Comparison of ENCODE assay signal across 8 cellular contexts in genomic region chr1:181141431-181141910, GRCh38. TPM values are rescaled to one million over a fixed set of nuclear protein-coding genes. Genes with fewer than 3 reads are reported as not detected.
DNase-seq lines count a peak whose midpoint lies in the region; ATAC-seq and TF ChIP-seq lines count a peak whose summit lies in the region.

No MANE protein-coding gene starts in this region.

- H3K4me1 ChIP-seq in DND-41 (ENCODE audit: insufficient read depth, low read length) (peaks cover 25% of the 10 kb centered on the region), Peyer's patch (peaks cover 0 to 16% (median 4%) of the 10 kb centered on the region in 4 donors), upper lobe of right lung (peaks cover 27% of the 10 kb centered on the region)
- H3K4me1 ChIP-seq in naive thymus-derived CD4-positive, alpha-beta T cell (ENCODE audit: control insufficient read depth in 2 of 2, insufficient read depth in 2 of 2, low read length in 2 of 2): peaks cover 7 to 15% of the 10 kb centered on the region in 2 donors

- H3K27me3 ChIP-seq in DND-41 (ENCODE audit: insufficient read depth, low read length, poor library complexity): no peaks in the 10 kb centered on the region
- no peaks in the 10 kb centered on the region for H3K27me3 ChIP-seq in Peyer's patch
- no peaks in the 10 kb centered on the region for H3K27me3 ChIP-seq in naive thymus-derived CD4-positive, alpha-beta T cell (ENCODE audit: control insufficient read depth in 2 of 2, insufficient read depth in 2 of 2, low read length in 2 of 2)
- H3K27me3 ChIP-seq in upper lobe of right lung: no peaks in the 10 kb centered on the region

- TF ChIP-seq POLR2A in Peyer's patch (IDR thresholded peaks at IDR 0.05): no peak

- H3K4me2 ChIP-seq in DND-41 (ENCODE audit: insufficient read depth, low read length): no peak overlapping the region

- DNase-seq in DND-41 (peak; percentile 48), Peyer's patch (peak in 2 of 3 donors; percentile 41 to 51), amniotic epithelial cell (ENCODE audit: low read depth) (peak; percentile 50), upper lobe of right lung (no peak), mucosa of gallbladder (ENCODE audit: low spot score) (no peak), iPS-NIHi7 (ENCODE audit: extremely low spot score) (no peak)
- peak in 1 of 9 donors; percentile 71 for DNase-seq in naive thymus-derived CD4-positive, alpha-beta T cell

- H3K9me3 Mint-ChIP-seq in naive thymus-derived CD4-positive, alpha-beta T cell: peaks cover 0 to 6% (median 0%) of the 10 kb centered on the region in 11 donors

- peaks cover 0 to 17% (median 5%) of the 10 kb centered on the region in 5 donors for H3K36me3 Mint-ChIP-seq in naive thymus-derived CD4-positive, alpha-beta T cell

- H3K79me2 ChIP-seq in DND-41 (ENCODE audit: insufficient read depth, low read length): no peaks in the 10 kb centered on the region

- ATAC-seq in DND-41 (ENCODE audit: insufficient read depth, low read depth): peak; percentile 25; the same call in 1 of the 3 replicates
- peak; percentile 60 for ATAC-seq in naive thymus-derived CD4-positive, alpha-beta T cell
- ATAC-seq in upper lobe of right lung: peak; percentile 60
- no peak for ATAC-seq in GM18909 (IDR thresholded peaks at IDR 0.05; ENCODE audit: poor library complexity, unreplicated experiment)

- no peaks in the 10 kb centered on the region for H4K20me1 ChIP-seq in DND-41 (ENCODE audit: insufficient read depth, low read length)

- peaks cover 0 to 23% (median 0%) of the 10 kb centered on the region in 5 donors for H3K27me3 Mint-ChIP-seq in naive thymus-derived CD4-positive, alpha-beta T cell

- H3K36me3 ChIP-seq in DND-41 (ENCODE audit: insufficient read depth, low read length) (no peaks in the 10 kb centered on the region), Peyer's patch (no peaks in the 10 kb centered on the region), upper lobe of right lung (no peaks in the 10 kb centered on the region)
- no peaks in the 10 kb centered on the region for H3K36me3 ChIP-seq in naive thymus-derived CD4-positive, alpha-beta T cell (ENCODE audit: control insufficient read depth in 2 of 3, insufficient read depth in 3 of 3, low read length in 3 of 3)

- H3K9me3 ChIP-seq in DND-41 (ENCODE audit: insufficient read depth, low read length, severe bottlenecking) (no peaks in the 10 kb centered on the region), Peyer's patch (no peaks in the 10 kb centered on the region), upper lobe of right lung (no peaks in the 10 kb centered on the region)
- no peaks in the 10 kb centered on the region for H3K9me3 ChIP-seq in naive thymus-derived CD4-positive, alpha-beta T cell (ENCODE audit: control insufficient read depth in 2 of 3, low read length in 3 of 3)

- H3K4me1 Mint-ChIP-seq in naive thymus-derived CD4-positive, alpha-beta T cell: peaks cover 19 to 67% (median 37%) of the 10 kb centered on the region in 7 donors

- no peak overlapping the region for H2AFZ ChIP-seq in DND-41 (ENCODE audit: low read depth, low read length)

- peak overlapping the region in 1 of 10 donors; percentile 63 for H3K4me3 Mint-ChIP-seq in naive thymus-derived CD4-positive, alpha-beta T cell

- H3K27ac ChIP-seq in DND-41 (ENCODE audit: low read length) (no peak overlapping the region), Peyer's patch (no peak overlapping the region), upper lobe of right lung (no peak overlapping the region)
- no peak overlapping the region for H3K27ac ChIP-seq in naive thymus-derived CD4-positive, alpha-beta T cell (ENCODE audit: low read depth, low read length)

- H3K27ac Mint-ChIP-seq in naive thymus-derived CD4-positive, alpha-beta T cell: peak overlapping the region in 1 of 9 donors; percentile 76

- CTCF ChIA-PET in naive thymus-derived CD4-positive, alpha-beta T cell (lab: Charles Lee): interaction anchor here (0.9 to 7.9 kb wide), 28 partner anchors 8 to 628 kb away, joined by 3 to 98 read pairs (median 5); partner anchors contain the start of genes IER5 and MR1

- POLR2A ChIA-PET in naive thymus-derived CD4-positive, alpha-beta T cell (lab: Charles Lee): interaction anchor here (0.7 to 16.7 kb wide), 9 partner anchors 8 to 118 kb away, joined by 3 to 176 read pairs (median 4); partner anchors contain the start of gene IER5

- intact Hi-C loops in naive thymus-derived CD4-positive, alpha-beta T cell (cut with micrococcal nuclease): loop anchor here in 1 of 2 donors (10.0 kb wide), 1 partner anchor 507 kb away; the partner anchor contains the start of gene XPR1
- intact Hi-C loops in upper lobe of right lung (cut with DNase I): loop anchor here (5.0 kb wide), 1 partner anchor 49 kb away; no protein-coding TSS in a partner anchor

- no peak overlapping the region for H3K4me3 ChIP-seq in DND-41 (ENCODE audit: low read depth in 1 of 2, low read length in 2 of 2)
- H3K4me3 ChIP-seq in Peyer's patch: no peak overlapping the region
- H3K4me3 ChIP-seq in naive thymus-derived CD4-positive, alpha-beta T cell (ENCODE audit: low read length): no peak overlapping the region
- no peak overlapping the region for H3K4me3 ChIP-seq in upper lobe of right lung

- TF ChIP-seq CTCF in DND-41 (IDR thresholded peaks at IDR 0.05; ENCODE audit: borderline replicate concordance, extremely low read depth, low read length, poor library complexity, severe bottlenecking) (no peak), Peyer's patch (IDR thresholded peaks at IDR 0.05) (no peak), upper lobe of right lung (IDR thresholded peaks at IDR 0.05) (no peak)

- no peak overlapping the region for H3K9ac ChIP-seq in DND-41 (ENCODE audit: low read depth, low read length)

RNA-seq across cellular contexts. Expression of gene IER5, which starts 53.0 kb away (rescaled TPM):
- total RNA-seq in Peyer's patch (10 to 100 TPM in 1 of 4 donors, 1 to 10 TPM in 3; 6.3 to 10.7 (median 8.2) TPM), upper lobe of right lung (32.0 TPM), mucosa of gallbladder (13.9 TPM)
- 10 to 100 TPM; 12.7 to 86.9 (median 46.0) TPM for total RNA-seq in naive thymus-derived CD4-positive, alpha-beta T cell
- polyA plus RNA-seq in naive thymus-derived CD4-positive, alpha-beta T cell: 1 to 10 TPM; 2.1 to 2.6 TPM

Comparison
In these comparisons a context has a peak if more than half of its experiments do, and no peak if none do; other contexts are left out.
1. DNase-seq: peak in DND-41 (single experiment), Peyer's patch (2 of 3) and amniotic epithelial cell (single experiment); none in upper lobe of right lung (single experiment), mucosa of gallbladder (single experiment) and iPS-NIHi7 (single experiment).